Comparison of ENCODE assay signal across 9 cellular contexts in genomic region chr10:43228783-43229207, GRCh38. TPM values are rescaled to one million over a fixed set of nuclear protein-coding genes. Genes with fewer than 3 reads are reported as not detected.
DNase-seq lines count a peak whose midpoint lies in the region; ATAC-seq and TF ChIP-seq lines count a peak whose summit lies in the region.
"Had no signal": no experiment of that assay in that cellular context is flagged by ENCODE, and none has a peak within 500 bp of the region (broad histone marks: within the 10 kb centered on the region; RNA-seq: fewer than 3 reads in every experiment).

No MANE protein-coding gene starts in this region.

- H3K9me3 ChIP-seq in mucosa of descending colon (no peaks in the 10 kb centered on the region), upper lobe of left lung (no peaks in the 10 kb centered on the region)

- no peak for DNase-seq in activated T-cell treated with anti-CD3 and anti-CD28 coated beads, Interleukin-2, amount 50 U/mL, for 4 hours
- DNase-seq in activated T-cell treated with anti-CD3 and anti-CD28 coated beads for 4 hours (no peak), mucosa of descending colon (peak in 2 of 3 donors; percentile 21 to 45), upper lobe of left lung (peak in 1 of 2 donors; percentile 22), NCI-H187 (lab: John Stamatoyannopoulos, UW) (no peak), NOMO-1 treated with dmso at 0.1 percent for 144 hours (lab: John Stamatoyannopoulos, UW; ENCODE audit: unreplicated experiment) (no peak)
- no peak for DNase-seq in central memory CD8-positive, alpha-beta T cell (ENCODE audit: low spot score in 2 of 2)
- DNase-seq: NCI-H2171 had no signal

- peak overlapping the region; percentile 78 for H3K27ac Mint-ChIP-seq in central memory CD8-positive, alpha-beta T cell (ENCODE audit: low read depth)

- H3K36me3 ChIP-seq in mucosa of descending colon (ENCODE audit: low read depth) (no peaks in the 10 kb centered on the region), upper lobe of left lung (no peaks in the 10 kb centered on the region)

- ATAC-seq in activated T-cell treated with anti-CD3 and anti-CD28 coated beads, Interleukin-2, amount 50 U/mL, for 4 hours = no peak
- ATAC-seq in central memory CD8-positive, alpha-beta T cell (replicated peaks; ENCODE audit: extremely low read depth, poor library complexity, severe bottlenecking) = peak; percentile 24
- peak; percentile 10 for ATAC-seq in mucosa of descending colon
- no peak for ATAC-seq in upper lobe of left lung (ENCODE audit: low FRiP score in 2 of 2)
- no peak for ATAC-seq in HG02973 (IDR thresholded peaks at IDR 0.05; ENCODE audit: unreplicated experiment)

- no peak for TF ChIP-seq POLR2A in upper lobe of left lung (IDR thresholded peaks at IDR 0.05)

- peaks cover 49% of the 10 kb centered on the region for H3K4me1 Mint-ChIP-seq in activated T-cell treated with anti-CD3 and anti-CD28 coated beads, Interleukin-2, amount 50 U/mL, for 4 hours (ENCODE audit: low read depth)
- H3K4me1 Mint-ChIP-seq in central memory CD8-positive, alpha-beta T cell = peaks cover 66% of the 10 kb centered on the region

- no peak for TF ChIP-seq CTCF in mucosa of descending colon (IDR thresholded peaks at IDR 0.05)
- no peak for TF ChIP-seq CTCF in upper lobe of left lung (IDR thresholded peaks at IDR 0.05)

- H3K27me3 ChIP-seq in upper lobe of left lung = peaks cover 0 to 22% (median 12%) of the 10 kb centered on the region in 4 donors

- peak overlapping the region; percentile 81 for H3K4me3 Mint-ChIP-seq in activated T-cell treated with anti-CD3 and anti-CD28 coated beads, Interleukin-2, amount 50 U/mL, for 4 hours
- H3K4me3 Mint-ChIP-seq in central memory CD8-positive, alpha-beta T cell = peak overlapping the region; percentile 87

- no peak overlapping the region for H3K4me3 ChIP-seq in mucosa of descending colon
- H3K4me3 ChIP-seq in upper lobe of left lung = peak overlapping the region in 3 of 4 donors; percentile 56 to 63 (median 58)

- H3K9me3 Mint-ChIP-seq in activated T-cell treated with anti-CD3 and anti-CD28 coated beads, Interleukin-2, amount 50 U/mL, for 4 hours = no peaks in the 10 kb centered on the region
- no peaks in the 10 kb centered on the region for H3K9me3 Mint-ChIP-seq in central memory CD8-positive, alpha-beta T cell

- H3K27ac ChIP-seq in upper lobe of left lung = peak overlapping the region in 1 of 4 donors; percentile 26

- H3K4me1 ChIP-seq in mucosa of descending colon (ENCODE audit: low read depth) = peaks cover 6% of the 10 kb centered on the region
- peaks cover 10 to 19% (median 11%) of the 10 kb centered on the region in 4 donors for H3K4me1 ChIP-seq in upper lobe of left lung

- H3K36me3 Mint-ChIP-seq in activated T-cell treated with anti-CD3 and anti-CD28 coated beads, Interleukin-2, amount 50 U/mL, for 4 hours (ENCODE audit: insufficient read depth) = no peaks in the 10 kb centered on the region
- H3K36me3 Mint-ChIP-seq in central memory CD8-positive, alpha-beta T cell (ENCODE audit: insufficient read depth) = peaks cover 10% of the 10 kb centered on the region

- no peak for TF ChIP-seq EP300 in upper lobe of left lung (IDR thresholded peaks at IDR 0.05)

- 13 to 15% methylated on average over 13 to 22 of the region's 23 CpGs for WGBS in upper lobe of left lung, 2 donors

- peaks cover 14% of the 10 kb centered on the region for H3K27me3 Mint-ChIP-seq in activated T-cell treated with anti-CD3 and anti-CD28 coated beads, Interleukin-2, amount 50 U/mL, for 4 hours (ENCODE audit: low read depth)
- H3K27me3 Mint-ChIP-seq in central memory CD8-positive, alpha-beta T cell = no peaks in the 10 kb centered on the region

- intact Hi-C loops in mucosa of descending colon (cut with DNase I, micrococcal nuclease) = no loop called here

RNA-seq across cellular contexts. Expression of gene RASGEF1A, which starts 38.1 kb away (rescaled TPM):
- total RNA-seq in activated T-cell treated with anti-CD3 and anti-CD28 coated beads, Interleukin-2, amount 50 U/mL, for 4 hours = under 1 TPM; 0.29 to 0.60 (median 0.38) TPM
- total RNA-seq in mucosa of descending colon = 1 to 10 TPM in 1 of 3 donors, under 1 TPM in 2; 0.43 to 1.2 (median 0.58) TPM
- total RNA-seq in upper lobe of left lung = 1 to 10 TPM; 2.3 to 8.4 (median 4.9) TPM

Comparison
In these comparisons a context has a peak if more than half of its experiments do, and no peak if none do; other contexts are left out.
1. ATAC-seq: peak in central memory CD8-positive, alpha-beta T cell (single experiment) and mucosa of descending colon (single experiment); none in activated T-cell treated with anti-CD3 and anti-CD28 coated beads, Interleukin-2, amount 50 U/mL, for 4 hours (0 of 2), upper lobe of left lung (0 of 2) and HG02973 (single experiment).
2. DNase-seq: peak in mucosa of descending colon (2 of 3); none in activated T-cell treated with anti-CD3 and anti-CD28 coated beads, Interleukin-2, amount 50 U/mL, for 4 hours (single experiment), activated T-cell treated with anti-CD3 and anti-CD28 coated beads for 4 hours (single experiment), central memory CD8-positive, alpha-beta T cell (0 of 2), NCI-H187 (0 of 2) and NOMO-1 treated with dmso at 0.1 percent for 144 hours (single experiment).